11 cellular contexts compared by ENCODE assay signal in genomic region chr5:68242743-68243142, GRCh38. TPM values are rescaled to one million over a fixed set of nuclear protein-coding genes. Genes with fewer than 3 reads are reported as not detected.
A peak's percentile ranks its signal among the peaks of the same experiment; 100 is the strongest.
DNase-seq lines count a peak whose midpoint lies in the region; ATAC-seq and TF ChIP-seq lines count a peak whose summit lies in the region.
"Had no signal": no experiment of that assay in that cellular context is flagged by ENCODE, and none has a peak within 500 bp of the region (broad histone marks: within the 10 kb centered on the region; RNA-seq: fewer than 3 reads in every experiment).

No MANE protein-coding gene starts in this region.

- H3K27ac ChIP-seq in body of pancreas: no peak overlapping the region
- peak overlapping the region; percentile 66 to 78 for H3K27ac ChIP-seq in lung (ENCODE audit: low read depth in 1 of 2, low read length in 1 of 2)
- peak overlapping the region in 3 of 4 donors; percentile 27 to 67 (median 67) for H3K27ac ChIP-seq in tibial nerve
- H3K27ac ChIP-seq in esophagus squamous epithelium: peak overlapping the region in 2 of 4 donors; percentile 31 to 36

- no peaks in the 10 kb centered on the region for H3K9me3 Mint-ChIP-seq in activated CD4-positive, alpha-beta memory T cell treated with anti-CD3 and anti-CD28 coated beads for 36 hours
- no peaks in the 10 kb centered on the region for H3K9me3 Mint-ChIP-seq in activated CD4-positive, alpha-beta memory T cell treated with anti-CD3 and anti-CD28 coated beads, Interleukin-2, amount 10 ng/mL, durations not matched to agents 7 days and 5 days

- peak overlapping the region; percentile 73 for H3K27ac Mint-ChIP-seq in activated CD4-positive, alpha-beta memory T cell treated with anti-CD3 and anti-CD28 coated beads for 36 hours
- no peak overlapping the region for H3K27ac Mint-ChIP-seq in activated CD4-positive, alpha-beta memory T cell treated with anti-CD3 and anti-CD28 coated beads, Interleukin-2, amount 10 ng/mL, durations not matched to agents 7 days and 5 days

- POLR2A ChIA-PET in activated CD4-positive, alpha-beta memory T cell treated with anti-CD3 and anti-CD28 coated beads for 36 hours (lab: Charles Lee): interaction anchor here (1.5 kb wide), 1 partner anchor 27 kb away, joined by 6 read pairs; the partner anchor contains the start of gene PIK3R1
- POLR2A ChIA-PET in activated CD4-positive, alpha-beta memory T cell treated with anti-CD3 and anti-CD28 coated beads, Interleukin-2, amount 10 ng/mL, durations not matched to agents 7 days and 5 days (lab: Charles Lee): interaction anchor here (4.5 kb wide), 1 partner anchor 27 kb away, joined by 27 read pairs; the partner anchor contains the start of gene PIK3R1

- TF ChIP-seq EP300 in tibial nerve (IDR thresholded peaks at IDR 0.05): peak in 1 of 2 donors; percentile 16

- no peaks in the 10 kb centered on the region for H3K36me3 ChIP-seq in body of pancreas (replicated peaks in 1 of 2; ENCODE audit: insufficient read depth in 1 of 2, low read depth in 2 of 2)
- H3K36me3 ChIP-seq in lung (ENCODE audit: control insufficient read depth in 2 of 2, insufficient read depth in 2 of 2, low read length in 2 of 2): no peaks in the 10 kb centered on the region
- H3K36me3 ChIP-seq in tibial nerve: no peaks in the 10 kb centered on the region
- H3K36me3 ChIP-seq in esophagus squamous epithelium: no peaks in the 10 kb centered on the region

- TF ChIP-seq CTCF in body of pancreas (IDR thresholded peaks at IDR 0.05) (no peak), lung (IDR thresholded peaks at IDR 0.05; ENCODE audit: control extremely low read depth, extremely low read depth) (no peak), tibial nerve (IDR thresholded peaks at IDR 0.05) (no peak), esophagus squamous epithelium (IDR thresholded peaks at IDR 0.05) (no peak)

- CTCF ChIA-PET in activated CD4-positive, alpha-beta memory T cell treated with anti-CD3 and anti-CD28 coated beads for 36 hours (lab: Charles Lee): interaction anchor here (2.8 kb wide), 1 partner anchor 10 kb away, joined by 10 read pairs; no protein-coding TSS in a partner anchor
- CTCF ChIA-PET in activated CD4-positive, alpha-beta memory T cell treated with anti-CD3 and anti-CD28 coated beads, Interleukin-2, amount 10 ng/mL, durations not matched to agents 7 days and 5 days (lab: Charles Lee): no interaction called here

- no peaks in the 10 kb centered on the region for H3K27me3 ChIP-seq in body of pancreas
- no peaks in the 10 kb centered on the region for H3K27me3 ChIP-seq in lung (ENCODE audit: control insufficient read depth, insufficient read depth)
- no peaks in the 10 kb centered on the region for H3K27me3 ChIP-seq in tibial nerve
- no peaks in the 10 kb centered on the region for H3K27me3 ChIP-seq in esophagus squamous epithelium

- H3K4me1 Mint-ChIP-seq in activated CD4-positive, alpha-beta memory T cell treated with anti-CD3 and anti-CD28 coated beads for 36 hours (ENCODE audit: low read depth): peaks cover 78% of the 10 kb centered on the region
- H3K4me1 Mint-ChIP-seq in activated CD4-positive, alpha-beta memory T cell treated with anti-CD3 and anti-CD28 coated beads, Interleukin-2, amount 10 ng/mL, durations not matched to agents 7 days and 5 days: peaks cover 57% of the 10 kb centered on the region

- peak; percentile 19 for ATAC-seq in body of pancreas
- ATAC-seq in lung (ENCODE audit: insufficient read depth, low FRiP score): peak; percentile 35
- no peak for ATAC-seq in HG02840 (IDR thresholded peaks at IDR 0.05; ENCODE audit: low FRiP score, unreplicated experiment)

- H3K4me1 ChIP-seq in body of pancreas: peaks cover 16% of the 10 kb centered on the region
- H3K4me1 ChIP-seq in lung (ENCODE audit: control insufficient read depth in 2 of 2, insufficient read depth in 2 of 2, low read length in 2 of 2): peaks cover 8 to 43% of the 10 kb centered on the region in 2 donors
- H3K4me1 ChIP-seq in tibial nerve: peaks cover 0 to 99% (median 64%) of the 10 kb centered on the region in 4 donors
- peaks cover 9 to 99% (median 28%) of the 10 kb centered on the region in 3 donors for H3K4me1 ChIP-seq in esophagus squamous epithelium

- peaks cover 6% of the 10 kb centered on the region for H3K36me3 Mint-ChIP-seq in activated CD4-positive, alpha-beta memory T cell treated with anti-CD3 and anti-CD28 coated beads for 36 hours
- H3K36me3 Mint-ChIP-seq in activated CD4-positive, alpha-beta memory T cell treated with anti-CD3 and anti-CD28 coated beads, Interleukin-2, amount 10 ng/mL, durations not matched to agents 7 days and 5 days (ENCODE audit: low read depth): peaks cover 35% of the 10 kb centered on the region

- TF ChIP-seq POLR2A in body of pancreas (IDR thresholded peaks at IDR 0.05) (no peak), tibial nerve (IDR thresholded peaks at IDR 0.05) (no peak), esophagus squamous epithelium (IDR thresholded peaks at IDR 0.05) (no peak)

- no peaks in the 10 kb centered on the region for H3K9me3 ChIP-seq in body of pancreas
- no peaks in the 10 kb centered on the region for H3K9me3 ChIP-seq in lung (ENCODE audit: control insufficient read depth in 2 of 2, insufficient read depth in 1 of 2, low read length in 1 of 2)
- no peaks in the 10 kb centered on the region for H3K9me3 ChIP-seq in tibial nerve
- no peaks in the 10 kb centered on the region for H3K9me3 ChIP-seq in esophagus squamous epithelium

- no peak overlapping the region for H3K4me3 Mint-ChIP-seq in activated CD4-positive, alpha-beta memory T cell treated with anti-CD3 and anti-CD28 coated beads for 36 hours
- no peak overlapping the region for H3K4me3 Mint-ChIP-seq in activated CD4-positive, alpha-beta memory T cell treated with anti-CD3 and anti-CD28 coated beads, Interleukin-2, amount 10 ng/mL, durations not matched to agents 7 days and 5 days

- no peak for DNase-seq in activated CD4-positive, alpha-beta memory T cell treated with anti-CD3 and anti-CD28 coated beads for 36 hours
- no peak for DNase-seq in activated CD4-positive, alpha-beta memory T cell treated with anti-CD3 and anti-CD28 coated beads, Interleukin-2, amount 10 ng/mL, durations not matched to agents 7 days and 5 days
- DNase-seq in body of pancreas: peak in 1 of 4 donors; percentile 19
- DNase-seq in lung (ENCODE audit: low spot score): no peak
- no peak for DNase-seq in tibial nerve (ENCODE audit: low spot score in 2 of 2)
- no peak for DNase-seq in NCI-H524 treated with DMSO at 0.1 percent for 48 hours (lab: John Stamatoyannopoulos, UW)
- DNase-seq in esophagus squamous epithelium (lab: John Stamatoyannopoulos, UW): no peak
- DNase-seq: effector CD8-positive, alpha-beta T cell; NCI-H1105 treated with DMSO at 0.1 percent for 48 hours; trophoblast cell had no signal

- H3K27me3 Mint-ChIP-seq in activated CD4-positive, alpha-beta memory T cell treated with anti-CD3 and anti-CD28 coated beads for 36 hours: no peaks in the 10 kb centered on the region
- no peaks in the 10 kb centered on the region for H3K27me3 Mint-ChIP-seq in activated CD4-positive, alpha-beta memory T cell treated with anti-CD3 and anti-CD28 coated beads, Interleukin-2, amount 10 ng/mL, durations not matched to agents 7 days and 5 days

- no peak overlapping the region for H3K4me3 ChIP-seq in body of pancreas
- H3K4me3 ChIP-seq in lung: no peak overlapping the region
- no peak overlapping the region for H3K4me3 ChIP-seq in tibial nerve
- H3K4me3 ChIP-seq in esophagus squamous epithelium: no peak overlapping the region

- 74 to 87% methylated on average over 5 of the region's 5 CpGs for WGBS in body of pancreas, 2 donors
- WGBS in lung, 2 donors: 62 to 68% methylated on average over 5 of the region's 5 CpGs
- WGBS in tibial nerve, 2 donors: 14 to 20% methylated on average over 5 of the region's 5 CpGs
- WGBS in esophagus squamous epithelium, 2 donors: 50 to 64% methylated on average over 5 of the region's 5 CpGs

- intact Hi-C loops in activated CD4-positive, alpha-beta memory T cell treated with anti-CD3 and anti-CD28 coated beads for 36 hours (cut with micrococcal nuclease): no loop called here
- intact Hi-C loops in body of pancreas (cut with DNase I): loop anchor here (10.0 kb wide), 1 partner anchor 998 kb away; no protein-coding TSS in a partner anchor
- intact Hi-C loops in esophagus squamous epithelium (cut with DNase I): no loop called here

RNA-seq across cellular contexts. Expression of gene PIK3R1, which starts 27.2 kb away (rescaled TPM):
- 10 to 100 TPM; 35.3 to 40.9 TPM for total RNA-seq in activated CD4-positive, alpha-beta memory T cell treated with anti-CD3 and anti-CD28 coated beads for 36 hours
- 10 to 100 TPM; 83.1 to 86.4 TPM for total RNA-seq in activated CD4-positive, alpha-beta memory T cell treated with anti-CD3 and anti-CD28 coated beads, Interleukin-2, amount 10 ng/mL, durations not matched to agents 7 days and 5 days
- total RNA-seq in body of pancreas (10 to 100 TPM; 32.4 to 58.7 TPM), lung (100 to 1,000 TPM; 128 to 222 TPM), tibial nerve (100 to 1,000 TPM; 166 to 621 (median 433) TPM), esophagus squamous epithelium (100 to 1,000 TPM in 1 of 4 donors, 10 to 100 TPM in 3; 15.9 to 114 (median 40.8) TPM)
- 10 to 100 TPM in 1 of 2 donors, 1 to 10 TPM in 1; 6.8 to 21.3 TPM for polyA plus RNA-seq in lung

Comparison
In these comparisons a context has a peak if more than half of its experiments do, and no peak if none do; other contexts are left out.
1. H3K27ac ChIP-seq: peak in lung (2 of 2) and tibial nerve (3 of 4); none in body of pancreas (0 of 4).